In genomic region chr11:75525433-75526191, GRCh38 we compare ENCODE assay signal across 1 cellular context.
A peak's percentile ranks its signal among the peaks of the same experiment; 100 is the strongest.
TF ChIP-seq lines count a peak whose summit lies in the region.

Gene GDPD5 (minus strand): TSS chr11:75525941. CDS start chr11:75477735, 48,206 bp downstream.

TF ChIP-seq in K562, 482 proteins besides CTCF, POLR2A, EP300 and RAD21 (continued from another document):
- TF ChIP-seq NR0B1 (IDR thresholded peaks at IDR 0.05; ENCODE audit: partially characterized antibody) (no peak), HNRNPH1 (optimal IDR thresholded peaks at IDR 0.05; ENCODE audit: low read depth, low read length) (no peak), ZNF830 (CRISPR knock-in tag; IDR thresholded peaks at IDR 0.05) (no peak), ZSCAN29 (IDR thresholded peaks at IDR 0.05) (peak; percentile 89), CREBBP (IDR thresholded peaks at IDR 0.05; ENCODE audit: low read depth, low read length) (no peak), MED1 (CRISPR knock-in tag; IDR thresholded peaks at IDR 0.05; ENCODE audit: borderline replicate concordance) (no peak), ATF7 (IDR thresholded peaks at IDR 0.05) (peak; percentile 63; the same call in 1 of the 2 replicates), DACH1 (IDR thresholded peaks at IDR 0.05; ENCODE audit: partially characterized antibody) (no peak), HOXB6 (CRISPR knock-in tag; IDR thresholded peaks at IDR 0.05; ENCODE audit: borderline replicate concordance) (no peak), NFYB (IDR thresholded peaks at IDR 0.05; ENCODE audit: extremely low read depth, insufficient read length) (no peak), ZNF311 (CRISPR knock-in tag; IDR thresholded peaks at IDR 0.05) (no peak), ZKSCAN1 (IDR thresholded peaks at IDR 0.05; ENCODE audit: low read depth, low read length) (peak; percentile 50; the same call in 1 of the 2 replicates), RB1 (IDR thresholded peaks at IDR 0.05; ENCODE audit: low read depth) (peak; percentile 95), NR2C2 (CRISPR knock-in tag; IDR thresholded peaks at IDR 0.05) (no peak), NR2C2 (tag; IDR thresholded peaks at IDR 0.05) (no peak), ZBTB1 (CRISPR knock-in tag; IDR thresholded peaks at IDR 0.05; ENCODE audit: borderline replicate concordance, low read depth) (no peak), HMG20A (CRISPR knock-in tag; conservative IDR thresholded peaks at IDR 0.05) (no peak), POLR2AphosphoS5 (IDR thresholded peaks at IDR 0.05; ENCODE audit: control insufficient read depth, insufficient read depth, low read depth, low read length) (peak; percentile 38), AFF4 (CRISPR knock-in tag; IDR thresholded peaks at IDR 0.05) (no peak), VEZF1 (CRISPR knock-in tag; IDR thresholded peaks at IDR 0.05) (peak; percentile 94), TGIF2 (CRISPR knock-in tag; IDR thresholded peaks at IDR 0.05) (no peak), ZNF224 (CRISPR knock-in tag; IDR thresholded peaks at IDR 0.05) (no peak), KAT2B (IDR thresholded peaks at IDR 0.05; ENCODE audit: low read depth, low read length) (no peak), RBM34 (IDR thresholded peaks at IDR 0.05; ENCODE audit: borderline replicate concordance, insufficient read depth, low read length) (no peak)
- TF ChIP-seq, protein P1, sequence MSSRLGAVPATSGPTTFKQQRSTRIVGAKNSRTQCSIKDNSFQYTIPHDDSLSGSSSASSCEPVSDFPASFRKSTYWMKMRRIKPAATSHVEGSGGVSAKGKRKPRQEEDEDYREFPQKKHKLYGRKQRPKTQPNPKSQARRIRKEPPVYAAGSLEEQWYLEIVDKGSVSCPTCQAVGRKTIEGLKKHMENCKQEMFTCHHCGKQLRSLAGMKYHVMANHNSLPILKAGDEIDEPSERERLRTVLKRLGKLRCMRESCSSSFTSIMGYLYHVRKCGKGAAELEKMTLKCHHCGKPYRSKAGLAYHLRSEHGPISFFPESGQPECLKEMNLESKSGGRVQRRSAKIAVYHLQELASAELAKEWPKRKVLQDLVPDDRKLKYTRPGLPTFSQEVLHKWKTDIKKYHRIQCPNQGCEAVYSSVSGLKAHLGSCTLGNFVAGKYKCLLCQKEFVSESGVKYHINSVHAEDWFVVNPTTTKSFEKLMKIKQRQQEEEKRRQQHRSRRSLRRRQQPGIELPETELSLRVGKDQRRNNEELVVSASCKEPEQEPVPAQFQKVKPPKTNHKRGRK (tag; IDR thresholded peaks at IDR 0.05), result no peak
- TF ChIP-seq, protein P2, sequence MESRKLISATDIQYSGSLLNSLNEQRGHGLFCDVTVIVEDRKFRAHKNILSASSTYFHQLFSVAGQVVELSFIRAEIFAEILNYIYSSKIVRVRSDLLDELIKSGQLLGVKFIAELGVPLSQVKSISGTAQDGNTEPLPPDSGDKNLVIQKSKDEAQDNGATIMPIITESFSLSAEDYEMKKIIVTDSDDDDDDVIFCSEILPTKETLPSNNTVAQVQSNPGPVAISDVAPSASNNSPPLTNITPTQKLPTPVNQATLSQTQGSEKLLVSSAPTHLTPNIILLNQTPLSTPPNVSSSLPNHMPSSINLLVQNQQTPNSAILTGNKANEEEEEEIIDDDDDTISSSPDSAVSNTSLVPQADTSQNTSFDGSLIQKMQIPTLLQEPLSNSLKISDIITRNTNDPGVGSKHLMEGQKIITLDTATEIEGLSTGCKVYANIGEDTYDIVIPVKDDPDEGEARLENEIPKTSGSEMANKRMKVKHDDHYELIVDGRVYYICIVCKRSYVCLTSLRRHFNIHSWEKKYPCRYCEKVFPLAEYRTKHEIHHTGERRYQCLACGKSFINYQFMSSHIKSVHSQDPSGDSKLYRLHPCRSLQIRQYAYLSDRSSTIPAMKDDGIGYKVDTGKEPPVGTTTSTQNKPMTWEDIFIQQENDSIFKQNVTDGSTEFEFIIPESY (CRISPR knock-in tag; IDR thresholded peaks at IDR 0.05), result no peak
- TF ChIP-seq, protein P3, sequence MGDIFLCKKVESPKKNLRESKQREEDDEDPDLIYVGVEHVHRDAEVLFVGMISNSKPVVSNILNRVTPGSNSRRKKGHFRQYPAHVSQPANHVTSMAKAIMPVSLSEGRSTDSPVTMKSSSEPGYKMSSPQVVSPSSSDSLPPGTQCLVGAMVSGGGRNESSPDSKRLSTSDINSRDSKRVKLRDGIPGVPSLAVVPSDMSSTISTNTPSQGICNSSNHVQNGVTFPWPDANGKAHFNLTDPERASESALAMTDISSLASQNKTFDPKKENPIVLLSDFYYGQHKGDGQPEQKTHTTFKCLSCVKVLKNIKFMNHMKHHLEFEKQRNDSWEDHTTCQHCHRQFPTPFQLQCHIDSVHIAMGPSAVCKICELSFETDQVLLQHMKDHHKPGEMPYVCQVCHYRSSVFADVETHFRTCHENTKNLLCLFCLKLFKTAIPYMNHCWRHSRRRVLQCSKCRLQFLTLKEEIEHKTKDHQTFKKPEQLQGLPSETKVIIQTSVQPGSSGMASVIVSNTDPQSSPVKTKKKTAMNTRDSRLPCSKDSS (IDR thresholded peaks at IDR 0.05; ENCODE audit: low read depth, partially characterized antibody), result no peak
